15 cellular contexts compared by ENCODE assay signal in genomic region chr10:11142809-11143208, GRCh38.
DNase-seq lines count a peak whose midpoint lies in the region; ATAC-seq, FAIRE-seq and TF ChIP-seq lines count a peak whose summit lies in the region.
"Had no signal": no experiment of that assay in that cellular context is flagged by ENCODE, and none has a peak within 500 bp of the region (broad histone marks: within the 10 kb centered on the region; RNA-seq: fewer than 3 reads in every experiment).

No MANE protein-coding gene starts in this region.

- no peaks in the 10 kb centered on the region for H3K36me3 Mint-ChIP-seq in CD4-positive, alpha-beta memory T cell
- H3K36me3 Mint-ChIP-seq in activated CD8-positive, alpha-beta T cell treated with anti-CD3 and anti-CD28 coated beads for 36 hours (ENCODE audit: low read depth) = no peaks in the 10 kb centered on the region
- H3K36me3 Mint-ChIP-seq in memory B cell = no peaks in the 10 kb centered on the region

- no peaks in the 10 kb centered on the region for H3K9me3 ChIP-seq in CD4-positive, alpha-beta memory T cell (ENCODE audit: control insufficient read depth in 1 of 2, low read length in 2 of 2)
- H3K9me3 ChIP-seq: left ventricle myocardium inferior, psoas muscle had no signal

- H3K4me3 Mint-ChIP-seq in CD4-positive, alpha-beta memory T cell = peak overlapping the region in 2 of 8 donors; percentile 13 to 15
- no peak overlapping the region for H3K4me3 Mint-ChIP-seq in activated CD8-positive, alpha-beta T cell treated with anti-CD3 and anti-CD28 coated beads for 36 hours
- H3K4me3 Mint-ChIP-seq in memory B cell = peak overlapping the region; percentile 7

- no peak for TF ChIP-seq CTCF in activated CD8-positive, alpha-beta T cell treated with anti-CD3 and anti-CD28 coated beads for 36 hours (IDR thresholded peaks at IDR 0.05)

- peaks cover 55 to 81% (median 73%) of the 10 kb centered on the region in 4 donors for H3K4me1 Mint-ChIP-seq in CD4-positive, alpha-beta memory T cell
- peaks cover 76% of the 10 kb centered on the region for H3K4me1 Mint-ChIP-seq in activated CD8-positive, alpha-beta T cell treated with anti-CD3 and anti-CD28 coated beads for 36 hours (ENCODE audit: low read depth)
- H3K4me1 Mint-ChIP-seq in memory B cell = peaks cover 50% of the 10 kb centered on the region

- H3K27ac Mint-ChIP-seq in CD4-positive, alpha-beta memory T cell = peak overlapping the region; percentile 75 to 93 (median 89)
- peak overlapping the region; percentile 22 for H3K27ac Mint-ChIP-seq in activated CD8-positive, alpha-beta T cell treated with anti-CD3 and anti-CD28 coated beads for 36 hours
- peak overlapping the region; percentile 82 for H3K27ac Mint-ChIP-seq in memory B cell

- POLR2A ChIA-PET in CD4-positive, alpha-beta memory T cell (lab: Charles Lee; ENCODE audit: partially characterized antibody) = interaction anchor here (19.5 kb wide), 1 partner anchor 29 kb away, joined by 1422 read pairs; no protein-coding TSS in a partner anchor
- POLR2A ChIA-PET in activated CD8-positive, alpha-beta T cell treated with anti-CD3 and anti-CD28 coated beads for 36 hours (lab: Charles Lee) = interaction anchor here (13.3 kb wide), 1 partner anchor 22 kb away, joined by 261 read pairs; no protein-coding TSS in a partner anchor

- H3K36me3 ChIP-seq in CD4-positive, alpha-beta memory T cell (ENCODE audit: insufficient read depth, low read length) = no peaks in the 10 kb centered on the region
- H3K36me3 ChIP-seq: left ventricle myocardium inferior had no signal

- H3K9me3 Mint-ChIP-seq in CD4-positive, alpha-beta memory T cell = no peaks in the 10 kb centered on the region
- H3K9me3 Mint-ChIP-seq in activated CD8-positive, alpha-beta T cell treated with anti-CD3 and anti-CD28 coated beads for 36 hours = peaks cover 2% of the 10 kb centered on the region
- no peaks in the 10 kb centered on the region for H3K9me3 Mint-ChIP-seq in memory B cell

- peak overlapping the region; percentile 11 for H3K27ac ChIP-seq in CD4-positive, alpha-beta memory T cell (ENCODE audit: low read depth, low read length)
- H3K27ac ChIP-seq: left ventricle myocardium inferior, psoas muscle had no signal

- TF ChIP-seq POLR2A in GM12891 (IDR thresholded peaks at IDR 0.05; ENCODE audit: low read depth, low read length) = no peak

- H3K4me3 ChIP-seq in CD4-positive, alpha-beta memory T cell (ENCODE audit: low read length in 2 of 2) = no peak overlapping the region
- H3K4me3 ChIP-seq: left ventricle myocardium inferior, psoas muscle had no signal

- H3K27me3 Mint-ChIP-seq in CD4-positive, alpha-beta memory T cell = no peaks in the 10 kb centered on the region
- H3K27me3 Mint-ChIP-seq in activated CD8-positive, alpha-beta T cell treated with anti-CD3 and anti-CD28 coated beads for 36 hours = no peaks in the 10 kb centered on the region
- no peaks in the 10 kb centered on the region for H3K27me3 Mint-ChIP-seq in memory B cell

- no peaks in the 10 kb centered on the region for H3K27me3 ChIP-seq in CD4-positive, alpha-beta memory T cell (ENCODE audit: insufficient read depth, low read length)

- no peak for DNase-seq in CD4-positive, alpha-beta memory T cell
- DNase-seq in GM12891 (ENCODE audit: insufficient read length, low spot score) (no peak), memory B cell (ENCODE audit: low spot score in 2 of 2) (no peak), HPDE6-E6E7 (ENCODE audit: extremely low spot score) (no peak), NCI-H69 (lab: John Stamatoyannopoulos, UW) (no peak), NCI-H1930 (lab: John Stamatoyannopoulos, UW) (no peak)
- peak; percentile 16 for DNase-seq in activated CD8-positive, alpha-beta T cell treated with anti-CD3 and anti-CD28 coated beads for 36 hours
- DNase-seq: activated CD8-positive, alpha-beta memory T cell treated with anti-CD3 and anti-CD28 coated beads, Interleukin-2, amount 50 U/mL, for 48 hours; caudate nucleus; DMS153; left ventricle myocardium inferior; NCI-H1105; NCI-H82; psoas muscle; SW 1271 had no signal

- peaks cover 74% of the 10 kb centered on the region for H3K4me1 ChIP-seq in CD4-positive, alpha-beta memory T cell (ENCODE audit: insufficient read depth, low read length)

- CTCF ChIA-PET in CD4-positive, alpha-beta memory T cell (lab: Charles Lee; ENCODE audit: partially characterized antibody) = interaction anchor here (16.9 kb wide), 1 partner anchor 26 kb away, joined by 308 read pairs; no protein-coding TSS in a partner anchor
- CTCF ChIA-PET in activated CD8-positive, alpha-beta T cell treated with anti-CD3 and anti-CD28 coated beads for 36 hours (lab: Charles Lee) = interaction anchor here (10.3 kb wide), 1 partner anchor 22 kb away, joined by 100 read pairs; no protein-coding TSS in a partner anchor

- intact Hi-C loops in CD4-positive, alpha-beta memory T cell (cut with micrococcal nuclease) = no loop called here
- intact Hi-C loops in activated CD8-positive, alpha-beta T cell treated with anti-CD3 and anti-CD28 coated beads for 36 hours (cut with micrococcal nuclease) = no loop called here

- peak; percentile 60 for FAIRE-seq in GM12891 (lab: Jason Lieb, UNC)

- no peak for ATAC-seq in activated CD8-positive, alpha-beta T cell treated with anti-CD3 and anti-CD28 coated beads for 36 hours
- ATAC-seq in memory B cell (ENCODE audit: low read depth) = no peak
- ATAC-seq: psoas muscle had no signal

TF ChIP-seq in GM12891, 5 proteins besides CTCF, POLR2A, EP300 and RAD21:
- TF ChIP-seq POLR2AphosphoS5 (IDR thresholded peaks at IDR 0.05; ENCODE audit: low read depth, low read length) (no peak), PAX5 (IDR thresholded peaks at IDR 0.05; ENCODE audit: insufficient read depth, low read length, severe bottlenecking) (no peak), SPI1 (IDR thresholded peaks at IDR 0.05; ENCODE audit: low read depth, low read length) (no peak)
TF ChIP-seq in GM12891: peak in this region for 0.

Comparison
In these comparisons a context has a peak if more than half of its experiments do, and no peak if none do; other contexts are left out.
1. H3K27ac Mint-ChIP-seq: peak in every context shown above with its lines; median percentile 89 in CD4-positive, alpha-beta memory T cell; 82 in memory B cell; 22 in activated CD8-positive, alpha-beta T cell treated with anti-CD3 and anti-CD28 coated beads for 36 hours.